27 cellular contexts compared by ENCODE assay signal in genomic region chr3:116316781-116317180, GRCh38.
"Had no signal": no experiment of that assay in that cellular context is flagged by ENCODE, and none has a peak within 500 bp of the region (broad histone marks: within the 10 kb centered on the region; RNA-seq: fewer than 3 reads in every experiment).

No MANE protein-coding gene starts in this region.

- DNase-seq: activated CD4-positive, alpha-beta memory T cell treated with anti-CD3 and anti-CD28 coated beads for 36 hours; activated CD4-positive, alpha-beta T cell treated with anti-CD3 and anti-CD28 coated beads for 36 hours; activated CD4-positive, alpha-beta T cell treated with anti-CD3 and anti-CD28 coated beads, Interleukin-2, amount 10 ng/mL, durations not matched to agents 24 days and 14 days; activated CD4-positive, CD25-positive, alpha-beta regulatory T cell; activated CD4-positive, CD25-positive, alpha-beta regulatory T cell treated with anti-CD3 and anti-CD28 coated beads, Interleukin-2, amount 50 U/mL, for 72 hours; activated CD8-positive, alpha-beta memory T cell treated with anti-CD3 and anti-CD28 coated beads, Interleukin-2, amount 10 ng/mL, durations not matched to agents 7 days and 5 days; activated CD8-positive, alpha-beta memory T cell treated with anti-CD3 and anti-CD28 coated beads, Interleukin-2, amount 50 U/mL, for 4 hours; activated CD8-positive, alpha-beta T cell treated with anti-CD3 and anti-CD28 coated beads, Interleukin-2, amount 10 ng/mL, durations not matched to agents 7 days and 5 days; activated effector memory CD4-positive, alpha-beta T cell treated with anti-CD3 and anti-CD28 coated beads, Interleukin-2, amount 50 U/mL, for 16 hours; activated naive CD4-positive, alpha-beta T cell treated with anti-CD3 and anti-CD28 coated beads, Interleukin-2, amount 10 ng/mL, durations not matched to agents 7 days and 5 days; activated naive CD8-positive, alpha-beta T cell treated with anti-CD3 and anti-CD28 coated beads, Interleukin-2, amount 10 ng/mL, durations not matched to agents 7 days and 5 days; activated T-cell treated with anti-CD3 and anti-CD28 coated beads, Interleukin-2, amount 50 U/mL, for 1 hour; activated T-cell treated with anti-CD3 and anti-CD28 coated beads, Interleukin-2, amount 50 U/mL, for 48 hours; central memory CD4-positive, alpha-beta T cell; cortex of kidney; effector CD8-positive, alpha-beta T cell; foreskin fibroblast; glutamatergic neuron; heart left ventricle; T-helper 1 cell; T-helper 17 cell; T1000 had no signal

- H3K27ac ChIP-seq: ascending aorta, breast epithelium, cardiac muscle cell, epithelial cell of prostate, heart left ventricle had no signal

- H3K4me3 ChIP-seq: ascending aorta, breast epithelium, cardiac muscle cell, heart left ventricle had no signal

- H3K9me3 ChIP-seq: ascending aorta, breast epithelium, heart left ventricle had no signal

- H3K27me3 ChIP-seq: ascending aorta, breast epithelium, cardiac muscle cell, heart left ventricle had no signal

- H3K36me3 ChIP-seq: ascending aorta, breast epithelium, cardiac muscle cell, heart left ventricle had no signal

- ATAC-seq: activated CD4-positive, alpha-beta T cell treated with anti-CD3 and anti-CD28 coated beads for 36 hours; activated CD8-positive, alpha-beta memory T cell treated with anti-CD3 and anti-CD28 coated beads, Interleukin-2, amount 10 ng/mL, durations not matched to agents 7 days and 5 days; activated CD8-positive, alpha-beta T cell treated with anti-CD3 and anti-CD28 coated beads, Interleukin-2, amount 10 ng/mL, durations not matched to agents 7 days and 5 days; activated naive CD4-positive, alpha-beta T cell treated with anti-CD3 and anti-CD28 coated beads, Interleukin-2, amount 50 U/mL, for 72 hours; heart left ventricle; T-helper 17 cell had no signal

- H3K4me1 ChIP-seq: ascending aorta, breast epithelium had no signal
